In the genomic region with DNA sequence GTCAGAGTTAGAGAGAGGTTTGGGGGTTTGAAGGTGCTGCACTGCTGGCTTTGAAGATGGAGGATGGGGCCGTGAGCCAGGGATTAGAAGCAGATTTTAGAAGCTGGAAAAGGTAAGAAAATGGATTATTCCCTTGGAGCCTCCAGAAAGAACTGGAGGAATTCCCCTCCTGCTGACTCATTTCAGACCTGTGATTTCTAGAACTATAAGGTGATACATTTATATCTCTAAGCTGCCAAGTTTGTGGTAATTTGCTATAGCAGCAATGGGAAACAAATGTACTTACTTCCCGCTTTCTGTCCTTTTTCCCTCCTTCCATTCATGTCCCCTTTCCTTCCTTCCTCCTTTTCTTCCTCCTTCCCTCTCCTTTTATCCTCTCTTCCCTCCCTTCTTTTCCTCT, we compare ENCODE assay signal across 17 cellular contexts.
DNase-seq lines count a peak whose midpoint lies in the region; FAIRE-seq and TF ChIP-seq lines count a peak whose summit lies in the region.
"Had no signal": no experiment of that assay in that cellular context is flagged by ENCODE, and none has a peak within 500 bp of the region (broad histone marks: within the 10 kb centered on the region; RNA-seq: fewer than 3 reads in every experiment).

No MANE protein-coding gene starts in this region.

- POLR2A ChIA-PET in RWPE1 (lab: Yijun Ruan, JAX; ENCODE audit: low non-redundant PET): no interaction called here

- peak overlapping the region; percentile 12 for H2AFZ ChIP-seq in keratinocyte (ENCODE audit: control insufficient read depth, low read length)

- no peak for TF ChIP-seq CTCF in RWPE1 (conservative IDR thresholded peaks at IDR 0.05; ENCODE audit: low read depth)
- TF ChIP-seq CTCF in brain (conservative IDR thresholded peaks at IDR 0.05): no peak
- no peak for TF ChIP-seq CTCF in epithelial cell of esophagus (IDR thresholded peaks at IDR 0.05; ENCODE audit: insufficient read depth, low read depth, low read length, missing control alignments)
- no peak for TF ChIP-seq CTCF in keratinocyte (optimal IDR thresholded peaks at IDR 0.05 in 1 of 3, IDR thresholded peaks at IDR 0.05 in 1 of 3, conservative IDR thresholded peaks at IDR 0.05 in 1 of 3; ENCODE audit: extremely low read depth in 1 of 3, insufficient read depth in 2 of 3, low read length in 3 of 3)
- TF ChIP-seq CTCF in spleen (IDR thresholded peaks at IDR 0.05 in 8 of 11, conservative IDR thresholded peaks at IDR 0.05 in 3 of 11): no peak

- no peaks in the 10 kb centered on the region for H3K36me3 ChIP-seq in keratinocyte (ENCODE audit: control insufficient read depth in 2 of 2, extremely low read depth in 1 of 2, insufficient read depth in 2 of 2, low read length in 2 of 2)
- no peaks in the 10 kb centered on the region for H3K36me3 ChIP-seq in spleen
- H3K36me3 ChIP-seq: BE2C had no signal

- no peaks in the 10 kb centered on the region for H3K9me3 ChIP-seq in keratinocyte (ENCODE audit: control insufficient read depth, low read depth, low read length)
- no peaks in the 10 kb centered on the region for H3K9me3 ChIP-seq in spleen
- H3K9me3 ChIP-seq: BE2C had no signal

- peak overlapping the region in 3 of 5 experiments; percentile 9 to 97 (median 15) for H3K27ac Mint-ChIP-seq in brain
- H3K27ac Mint-ChIP-seq: CD4-positive, alpha-beta memory T cell; HFFc6 had no signal

- H4K20me1 ChIP-seq in keratinocyte (ENCODE audit: control insufficient read depth, extremely low read depth, insufficient read depth, low read length): no peaks in the 10 kb centered on the region

- H3K4me2 ChIP-seq in keratinocyte (ENCODE audit: control insufficient read depth, extremely low read depth, insufficient read depth, low read depth, low read length): peak overlapping the region; percentile 64

- H3K4me3 Mint-ChIP-seq in brain: no peak overlapping the region
- H3K4me3 Mint-ChIP-seq: CD4-positive, alpha-beta memory T cell; HFFc6 had no signal

- peak; percentile 61 for DNase-seq in RWPE1 (ENCODE audit: low spot score)
- peak; percentile 85 for DNase-seq in epithelial cell of esophagus (ENCODE audit: low read depth)
- peak; percentile 48 for DNase-seq in keratinocyte (ENCODE audit: low read depth, low spot score)
- DNase-seq in NCI-H2029 treated with DMSO at 0.1 percent for 48 hours (lab: John Stamatoyannopoulos, UW): no peak
- DNase-seq in NCI-H1436 (lab: John Stamatoyannopoulos, UW): no peak
- DNase-seq in spleen: no peak
- no peak for DNase-seq in NCI-H69 (lab: John Stamatoyannopoulos, UW)
- DNase-seq: BE2C; CD4-positive, alpha-beta memory T cell; DMS79; HCEC 1CT; HFFc6 had no signal

- WGBS in spleen, 5 donors: 81 to 88% (median 86%) methylated on average over 2 of the region's 2 CpGs

- no peaks in the 10 kb centered on the region for H3K36me3 Mint-ChIP-seq in brain
- H3K36me3 Mint-ChIP-seq: CD4-positive, alpha-beta memory T cell had no signal

- H3K4me3 ChIP-seq in epithelial cell of esophagus (ENCODE audit: low read length): no peak overlapping the region
- no peak overlapping the region for H3K4me3 ChIP-seq in keratinocyte (ENCODE audit: control insufficient read depth in 2 of 3, extremely low read depth in 1 of 3, insufficient read depth in 2 of 3, low read depth in 1 of 3, low read length in 3 of 3)
- no peak overlapping the region for H3K4me3 ChIP-seq in spleen

- H3K4me1 ChIP-seq in keratinocyte (ENCODE audit: control insufficient read depth, extremely low read depth, insufficient read depth, low read length) (peaks cover 28% of the 10 kb centered on the region), spleen (peaks cover 0 to under 1% (median 0%) of the 10 kb centered on the region in 6 donors)
- H3K4me1 ChIP-seq: BE2C had no signal

- peak overlapping the region; percentile 56 for H3K9ac ChIP-seq in keratinocyte (ENCODE audit: control insufficient read depth, extremely low read depth, insufficient read depth, low read length)

- peaks cover 56% of the 10 kb centered on the region for H3K27me3 Mint-ChIP-seq in brain

- peak; percentile 83 for FAIRE-seq in keratinocyte (lab: Jason Lieb, UNC)
- FAIRE-seq: A204.1, GM12892, GM19239 had no signal

- no peak for TF ChIP-seq POLR2A in spleen (IDR thresholded peaks at IDR 0.05)

- dilution Hi-C loops in keratinocyte (cut with MboI; ENCODE audit: extremely low pct_ligation_motif_present, low sequenced_read_pairs): no loop called here

- CTCF ChIA-PET in RWPE1 (lab: Yijun Ruan, JAX): interaction anchor here (0.5 to 1.3 kb wide), 2 partner anchors 25 to 41 kb away, joined by 3 to 6 read pairs; no protein-coding TSS in a partner anchor

- H3K9me1 ChIP-seq in keratinocyte (ENCODE audit: control insufficient read depth, extremely low read depth, insufficient read depth, low read length): no peaks in the 10 kb centered on the region

- H3K79me2 ChIP-seq in keratinocyte (ENCODE audit: control insufficient read depth, insufficient read depth, low read length): no peaks in the 10 kb centered on the region

- H3K27ac ChIP-seq in RWPE1 (peak overlapping the region; percentile 83), keratinocyte (ENCODE audit: control insufficient read depth, insufficient read depth, low read length) (peak overlapping the region; percentile 89), spleen (no peak overlapping the region)
- H3K27ac ChIP-seq: C4-2B had no signal

- H3K27me3 ChIP-seq in keratinocyte (ENCODE audit: control insufficient read depth, extremely low read depth, insufficient read depth, low read length) (no peaks in the 10 kb centered on the region), spleen (replicated peaks in 1 of 7) (peaks cover 0 to 9% (median 0%) of the 10 kb centered on the region in 7 donors)
- H3K27me3 ChIP-seq: BE2C had no signal

- intact Hi-C loops in spleen (cut with DNase I; ENCODE audit: low total_unique reads): no loop called here

- peaks cover 85% of the 10 kb centered on the region for H3K4me1 Mint-ChIP-seq in brain
- H3K4me1 Mint-ChIP-seq: CD4-positive, alpha-beta memory T cell had no signal

- H3K9me3 Mint-ChIP-seq in brain: peaks cover 0 to 17% (median 6%) of the 10 kb centered on the region in 5 experiments

Comparison
In these comparisons a context has a peak if more than half of its experiments do, and no peak if none do; other contexts are left out.
1. DNase-seq: peak in RWPE1 (single experiment), epithelial cell of esophagus (single experiment) and keratinocyte (single experiment); none in NCI-H2029 treated with DMSO at 0.1 percent for 48 hours (single experiment), NCI-H1436 (single experiment), spleen (single experiment) and NCI-H69 (single experiment).
2. H3K27ac ChIP-seq: peak in RWPE1 (single experiment) and keratinocyte (single experiment); none in spleen (0 of 8).